Comparison of ENCODE assay signal across 9 cellular contexts in the genomic region with DNA sequence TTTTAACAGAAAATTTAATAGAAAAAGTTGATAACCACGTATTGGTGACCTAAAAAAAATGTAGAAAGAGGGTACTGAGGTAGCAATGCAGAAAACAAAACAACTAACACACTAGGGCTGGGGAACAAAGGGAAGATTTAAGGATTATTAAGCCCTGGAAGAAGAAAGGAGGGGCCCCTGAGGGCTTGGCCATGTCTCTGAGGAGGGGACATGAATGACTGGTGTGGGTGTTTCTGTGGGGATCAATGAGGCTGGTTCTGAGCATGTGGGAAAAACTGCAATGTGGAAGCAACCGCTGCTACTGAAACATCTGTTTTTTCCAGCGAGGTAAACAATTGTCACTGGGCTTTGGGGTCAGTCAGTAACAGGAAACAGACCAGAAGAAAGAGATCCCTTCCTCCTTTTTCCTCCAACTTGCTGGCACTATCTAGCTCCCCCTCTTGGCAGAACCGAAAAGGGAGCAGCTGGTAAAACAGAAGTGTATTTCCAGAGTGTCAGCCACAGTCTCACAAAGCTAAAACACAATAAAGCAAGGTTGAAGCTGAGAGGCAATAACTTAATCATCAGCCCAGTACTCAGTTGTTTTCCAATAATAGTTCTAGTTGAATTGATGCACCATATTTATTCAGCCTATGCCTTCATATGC. TPM values are rescaled to one million over a fixed set of nuclear protein-coding genes. Genes with fewer than 3 reads are reported as not detected.
DNase-seq lines count a peak whose midpoint lies in the region; ATAC-seq, FAIRE-seq and TF ChIP-seq lines count a peak whose summit lies in the region.
"Had no signal": no experiment of that assay in that cellular context is flagged by ENCODE, and none has a peak within 500 bp of the region (broad histone marks: within the 10 kb centered on the region; RNA-seq: fewer than 3 reads in every experiment).

No MANE protein-coding gene starts in this region.

- no peak overlapping the region for H3K4me3 ChIP-seq in DOHH2 (ENCODE audit: low read length)
- H3K4me3 ChIP-seq in Karpas-422 (ENCODE audit: low read length) = no peak overlapping the region
- H3K4me3 ChIP-seq in astrocyte (ENCODE audit: insufficient read depth, low read depth, low read length) = no peak overlapping the region
- no peak overlapping the region for H3K4me3 ChIP-seq in CD4-positive, alpha-beta memory T cell (ENCODE audit: low read length in 2 of 2)
- H3K4me3 ChIP-seq: tibial artery had no signal

- POLR2A ChIA-PET in CD4-positive, alpha-beta memory T cell (lab: Charles Lee; ENCODE audit: partially characterized antibody) = no interaction called here

- H3K4me3 Mint-ChIP-seq in astrocyte (ENCODE audit: unreplicated experiment) = no peak overlapping the region
- no peak overlapping the region for H3K4me3 Mint-ChIP-seq in CD4-positive, alpha-beta memory T cell

- H3K27ac Mint-ChIP-seq in astrocyte (ENCODE audit: unreplicated experiment) = no peak overlapping the region
- no peak overlapping the region for H3K27ac Mint-ChIP-seq in CD4-positive, alpha-beta memory T cell

- no peaks in the 10 kb centered on the region for H3K4me1 Mint-ChIP-seq in astrocyte (ENCODE audit: low read depth, unreplicated experiment)
- no peaks in the 10 kb centered on the region for H3K4me1 Mint-ChIP-seq in CD4-positive, alpha-beta memory T cell

- peak; percentile 36 for TF ChIP-seq CTCF in DOHH2 (IDR thresholded peaks at IDR 0.05; ENCODE audit: low read depth, low read length, poor library complexity, severe bottlenecking)
- peak; percentile 20 for TF ChIP-seq CTCF in astrocyte (IDR thresholded peaks at IDR 0.05; ENCODE audit: insufficient read depth, low read depth, low read length)

- intact Hi-C loops in CD4-positive, alpha-beta memory T cell (cut with micrococcal nuclease) = no loop called here
- intact Hi-C loops in left ventricle myocardium superior (cut with micrococcal nuclease) = no loop called here

- H3K27me3 ChIP-seq in DOHH2 (ENCODE audit: control insufficient read depth, low read length) (no peaks in the 10 kb centered on the region), Karpas-422 (ENCODE audit: low read length) (no peaks in the 10 kb centered on the region), astrocyte (ENCODE audit: insufficient read depth, low read length) (no peaks in the 10 kb centered on the region)
- no peaks in the 10 kb centered on the region for H3K27me3 ChIP-seq in CD4-positive, alpha-beta memory T cell (ENCODE audit: insufficient read depth, low read length)
- H3K27me3 ChIP-seq: tibial artery had no signal

- H3K4me2 ChIP-seq in DOHH2 (ENCODE audit: low read length) (no peak overlapping the region), Karpas-422 (ENCODE audit: low read depth, low read length, poor library complexity, severe bottlenecking) (no peak overlapping the region), astrocyte (ENCODE audit: low read length) (no peak overlapping the region)

- DNase-seq in Karpas-422 = peak; percentile 54
- DNase-seq in astrocyte (ENCODE audit: low read depth) = no peak
- peak; percentile 27 for DNase-seq in left kidney (ENCODE audit: low read depth, low spot score)
- DNase-seq in HK-2 (ENCODE audit: unreplicated experiment) = no peak
- no peak for DNase-seq in CD4-positive, alpha-beta memory T cell
- DNase-seq in stimulated activated CD4-positive, alpha-beta T cell treated with anti-CD3 and anti-CD28 coated beads, Interleukin-1b, Interleukin-23, amount 100 ng/mL, for 48 hours = no peak
- DNase-seq in left ventricle myocardium superior = no peak

- H3K36me3 ChIP-seq in DOHH2 (ENCODE audit: control insufficient read depth, low read length) = no peaks in the 10 kb centered on the region
- no peaks in the 10 kb centered on the region for H3K36me3 ChIP-seq in Karpas-422 (ENCODE audit: insufficient read depth, low read length)
- H3K36me3 ChIP-seq in astrocyte (ENCODE audit: insufficient read depth, low read length) = no peaks in the 10 kb centered on the region
- no peaks in the 10 kb centered on the region for H3K36me3 ChIP-seq in CD4-positive, alpha-beta memory T cell (ENCODE audit: insufficient read depth, low read length)
- H3K36me3 ChIP-seq: tibial artery had no signal

- H3K9me3 ChIP-seq in DOHH2 (ENCODE audit: control insufficient read depth, insufficient read depth, low read length) = no peaks in the 10 kb centered on the region
- no peaks in the 10 kb centered on the region for H3K9me3 ChIP-seq in Karpas-422 (ENCODE audit: low read length)
- H3K9me3 ChIP-seq in astrocyte (ENCODE audit: insufficient read depth, low read depth, low read length) = peaks cover 8% of the 10 kb centered on the region
- H3K9me3 ChIP-seq in CD4-positive, alpha-beta memory T cell (ENCODE audit: control insufficient read depth in 1 of 2, low read length in 2 of 2) = peaks cover 0 to 3% of the 10 kb centered on the region in 2 donors

- H3K9ac ChIP-seq in Karpas-422 (ENCODE audit: low read length) (no peak overlapping the region), astrocyte (ENCODE audit: low read length) (no peak overlapping the region)

- no peaks in the 10 kb centered on the region for H3K36me3 Mint-ChIP-seq in astrocyte (ENCODE audit: low read depth, unreplicated experiment)
- peaks cover 2 to 6% of the 10 kb centered on the region in 2 donors for H3K36me3 Mint-ChIP-seq in CD4-positive, alpha-beta memory T cell

- CTCF ChIA-PET in CD4-positive, alpha-beta memory T cell (lab: Charles Lee; ENCODE audit: partially characterized antibody) = no interaction called here

- peaks cover 14% of the 10 kb centered on the region for H3K9me3 Mint-ChIP-seq in astrocyte (ENCODE audit: unreplicated experiment)
- H3K9me3 Mint-ChIP-seq in CD4-positive, alpha-beta memory T cell = peaks cover 0 to 33% (median 25%) of the 10 kb centered on the region in 8 donors

- no peak overlapping the region for H2AFZ ChIP-seq in Karpas-422 (ENCODE audit: low read length)
- no peak overlapping the region for H2AFZ ChIP-seq in astrocyte (ENCODE audit: low read depth, low read length)

- no peaks in the 10 kb centered on the region for H3K9me2 ChIP-seq in DOHH2 (replicated peaks; ENCODE audit: control insufficient read depth, low read length)
- H3K9me2 ChIP-seq in Karpas-422 (replicated peaks; ENCODE audit: insufficient read depth, low read length) = no peaks in the 10 kb centered on the region

- H3K27me3 Mint-ChIP-seq in astrocyte (ENCODE audit: low read depth, unreplicated experiment) = no peaks in the 10 kb centered on the region
- no peaks in the 10 kb centered on the region for H3K27me3 Mint-ChIP-seq in CD4-positive, alpha-beta memory T cell

- no peak for FAIRE-seq in astrocyte (lab: Jason Lieb, UNC)

- H3K79me2 ChIP-seq in DOHH2 (ENCODE audit: control insufficient read depth, low read length) = no peaks in the 10 kb centered on the region
- H3K79me2 ChIP-seq in Karpas-422 (ENCODE audit: low read length) = no peaks in the 10 kb centered on the region
- no peaks in the 10 kb centered on the region for H3K79me2 ChIP-seq in astrocyte (ENCODE audit: insufficient read depth, low read length)

- no peaks in the 10 kb centered on the region for H3K4me1 ChIP-seq in DOHH2 (ENCODE audit: control insufficient read depth, low read length)
- no peaks in the 10 kb centered on the region for H3K4me1 ChIP-seq in Karpas-422 (ENCODE audit: low read length)
- no peaks in the 10 kb centered on the region for H3K4me1 ChIP-seq in astrocyte (ENCODE audit: insufficient read depth, low read length)
- no peaks in the 10 kb centered on the region for H3K4me1 ChIP-seq in CD4-positive, alpha-beta memory T cell (ENCODE audit: insufficient read depth, low read length)
- H3K4me1 ChIP-seq: tibial artery had no signal

- ATAC-seq in left ventricle myocardium superior = no peak

- H3F3A ChIP-seq in DOHH2 (ENCODE audit: control insufficient read depth, insufficient read depth) = no peaks in the 10 kb centered on the region

- H3K27ac ChIP-seq in DOHH2 (ENCODE audit: low read depth, low read length) (no peak overlapping the region), Karpas-422 (ENCODE audit: low read length) (no peak overlapping the region), astrocyte (ENCODE audit: low read depth, low read length) (no peak overlapping the region)
- no peak overlapping the region for H3K27ac ChIP-seq in CD4-positive, alpha-beta memory T cell (ENCODE audit: low read depth, low read length)
- H3K27ac ChIP-seq: tibial artery had no signal

- no peaks in the 10 kb centered on the region for H4K20me1 ChIP-seq in DOHH2 (ENCODE audit: control insufficient read depth, insufficient read depth, low read depth, low read length)
- no peaks in the 10 kb centered on the region for H4K20me1 ChIP-seq in Karpas-422 (ENCODE audit: insufficient read depth, low read depth, low read length)
- no peaks in the 10 kb centered on the region for H4K20me1 ChIP-seq in astrocyte (ENCODE audit: insufficient read depth, low read length)

RNA-seq across cellular contexts. Expression of a gene that starts 48.3 kb away (rescaled TPM):
- 4.4 and 13.5 TPM in 2 replicates for total RNA-seq in Karpas-422 (2014; rRNA removed; shearing (Covaris generic); ENCODE audit: low replicate concordance)
- 13.8 and 15.3 TPM in 2 replicates for total RNA-seq in astrocyte
- 10 to 100 TPM; 15.9 to 17.9 TPM for total RNA-seq in CD4-positive, alpha-beta memory T cell
- 10 to 100 TPM in 1 of 2 donors, 1 to 10 TPM in 1; 8.6 to 11.4 TPM for polyA plus RNA-seq in CD4-positive, alpha-beta memory T cell
- total RNA-seq in left ventricle myocardium superior = 19.6 TPM

RNA-seq across cellular contexts. Expression of a gene that starts 48.7 kb away (rescaled TPM):
- 319 and 381 TPM in 2 replicates for total RNA-seq in Karpas-422 (2014; rRNA removed; shearing (Covaris generic); ENCODE audit: low replicate concordance)
- total RNA-seq in astrocyte (240 and 276 TPM in 2 replicates), left ventricle myocardium superior (95.8 TPM)
- total RNA-seq in CD4-positive, alpha-beta memory T cell = 10 to 100 TPM; 92.7 to 93.3 TPM
- 100 to 1,000 TPM; 203 to 236 TPM for polyA plus RNA-seq in CD4-positive, alpha-beta memory T cell

Comparison
In these comparisons a context has a peak if more than half of its experiments do, and no peak if none do; other contexts are left out.
1. DNase-seq: peak in Karpas-422 (single experiment) and left kidney (single experiment); none in astrocyte (single experiment), HK-2 (single experiment), CD4-positive, alpha-beta memory T cell (0 of 5), stimulated activated CD4-positive, alpha-beta T cell treated with anti-CD3 and anti-CD28 coated beads, Interleukin-1b, Interleukin-23, amount 100 ng/mL, for 48 hours (single experiment) and left ventricle myocardium superior (single experiment).